Comparison of ENCODE assay signal across 32 cellular contexts in the genomic region with DNA sequence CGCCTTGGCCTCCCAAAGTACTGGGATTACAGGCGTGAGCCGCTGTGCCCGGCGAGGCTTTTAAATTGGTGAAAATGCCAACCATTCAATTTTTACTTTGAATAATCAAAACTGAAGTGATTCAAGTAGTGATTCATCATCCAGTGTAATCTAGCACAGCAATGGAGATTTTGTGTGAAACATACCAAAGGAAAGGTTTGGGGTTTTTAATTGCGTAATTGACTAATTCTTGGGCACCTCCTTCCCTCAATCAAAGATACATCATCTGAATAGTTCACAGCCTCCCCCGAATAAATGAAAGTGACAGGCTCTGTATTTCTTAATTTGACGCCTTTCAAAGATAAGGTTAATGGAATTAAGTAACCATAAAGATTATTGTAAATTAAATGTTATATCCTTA.
"Had no signal": no experiment of that assay in that cellular context is flagged by ENCODE, and none has a peak within 500 bp of the region (broad histone marks: within the 10 kb centered on the region; RNA-seq: fewer than 3 reads in every experiment).

No MANE protein-coding gene starts in this region.

- H3K9me3 Mint-ChIP-seq: activated B cell treated with CpG ODN at 0.5 μM for 24 hours; activated CD4-positive, alpha-beta memory T cell treated with anti-CD3 and anti-CD28 coated beads, Interleukin-2, amount 10 ng/mL, durations not matched to agents 7 days and 5 days; activated CD4-positive, alpha-beta T cell treated with anti-CD3 and anti-CD28 coated beads, Interleukin-2, amount 10 ng/mL, durations not matched to agents 7 days and 5 days; activated naive CD4-positive, alpha-beta T cell treated with anti-CD3 and anti-CD28 coated beads, Interleukin-2, amount 50 U/mL, for 24 hours; activated T-helper 1 cell treated with anti-CD3 and anti-CD28 coated beads, Interleukin-12 subunit alpha, Interleukin-12 subunit beta, Interleukin-2, Interleukin-4 antibody, amounts not matched to agents 30 ng/mL and 10 ng/mL and 1 ng/mL, durations not matched to agents 14 hours and 24 hours and 36 hours; activated T-helper 2 cell treated with anti-CD3 and anti-CD28 coated beads, Interferon-gamma antibody, Interleukin-2, Interleukin-4, amounts not matched to agents 10 μg/mL and 5 μg/mL and 100 μg/mL, durations not matched to agents 14 hours and 24 hours and 36 hours; central memory CD8-positive, alpha-beta T cell; dendritic cell treated with granulocyte-macrophage colony-stimulating factor and Interleukin-4, amounts not matched to agents 40 ng/mL and 50 ng/mL, for 4 days; endodermal cell; T-helper 2 cell treated with Interferon-gamma antibody and Interleukin-4, amounts not matched to agents 5 μg/mL and 100 μg/mL, for 36 hours had no signal

- H3K27me3 Mint-ChIP-seq: activated B cell treated with CpG ODN at 0.5 μM for 24 hours; activated CD4-positive, alpha-beta memory T cell treated with anti-CD3 and anti-CD28 coated beads, Interleukin-2, amount 10 ng/mL, durations not matched to agents 7 days and 5 days; activated CD4-positive, alpha-beta T cell treated with anti-CD3 and anti-CD28 coated beads, Interleukin-2, amount 10 ng/mL, durations not matched to agents 7 days and 5 days; activated naive CD4-positive, alpha-beta T cell treated with anti-CD3 and anti-CD28 coated beads, Interleukin-2, amount 50 U/mL, for 24 hours; activated naive CD8-positive, alpha-beta T cell treated with anti-CD3 and anti-CD28 coated beads for 36 hours; activated naive CD8-positive, alpha-beta T cell treated with anti-CD3 and anti-CD28 coated beads, Interleukin-2, amount 50 U/mL, for 24 hours; central memory CD8-positive, alpha-beta T cell; dendritic cell treated with granulocyte-macrophage colony-stimulating factor and Interleukin-4, amounts not matched to agents 40 ng/mL and 50 ng/mL, for 4 days; T-helper 17 cell had no signal

- H3K27ac ChIP-seq: adrenal gland, ascending aorta, brain microvascular endothelial cell, coronary artery, dorsolateral prefrontal cortex, WERI-Rb-1 had no signal

- H3K9me3 ChIP-seq: adrenal gland, ascending aorta had no signal

- H3K27ac Mint-ChIP-seq: activated B cell treated with CpG ODN at 0.5 μM for 24 hours; activated CD4-positive, alpha-beta memory T cell treated with anti-CD3 and anti-CD28 coated beads, Interleukin-2, amount 10 ng/mL, durations not matched to agents 7 days and 5 days; activated CD4-positive, alpha-beta T cell treated with anti-CD3 and anti-CD28 coated beads, Interleukin-2, amount 10 ng/mL, durations not matched to agents 7 days and 5 days; activated naive CD4-positive, alpha-beta T cell treated with anti-CD3 and anti-CD28 coated beads for 36 hours; activated naive CD4-positive, alpha-beta T cell treated with anti-CD3 and anti-CD28 coated beads, Interleukin-2, amount 50 U/mL, for 24 hours; activated naive CD8-positive, alpha-beta T cell treated with anti-CD3 and anti-CD28 coated beads for 36 hours; activated naive CD8-positive, alpha-beta T cell treated with anti-CD3 and anti-CD28 coated beads, Interleukin-2, amount 50 U/mL, for 24 hours; activated T-helper 1 cell treated with anti-CD3 and anti-CD28 coated beads, Interleukin-12 subunit alpha, Interleukin-12 subunit beta, Interleukin-2, Interleukin-4 antibody, amounts not matched to agents 30 ng/mL and 10 ng/mL and 1 ng/mL, durations not matched to agents 14 hours and 24 hours and 36 hours; activated T-helper 2 cell treated with anti-CD3 and anti-CD28 coated beads, Interferon-gamma antibody, Interleukin-2, Interleukin-4, amounts not matched to agents 10 μg/mL and 5 μg/mL and 100 μg/mL, durations not matched to agents 14 hours and 24 hours and 36 hours; dendritic cell treated with granulocyte-macrophage colony-stimulating factor and Interleukin-4, amounts not matched to agents 40 ng/mL and 50 ng/mL, for 4 days; endodermal cell; T-helper 17 cell; T-helper 2 cell treated with Interferon-gamma antibody and Interleukin-4, amounts not matched to agents 5 μg/mL and 100 μg/mL, for 36 hours had no signal

- H3K4me1 ChIP-seq: adrenal gland had no signal

- DNase-seq: activated B cell treated with CpG ODN at 0.5 μM for 24 hours; activated CD4-positive, alpha-beta memory T cell treated with anti-CD3 and anti-CD28 coated beads, Interleukin-2, amount 10 ng/mL, durations not matched to agents 7 days and 5 days; activated CD4-positive, alpha-beta T cell treated with anti-CD3 and anti-CD28 coated beads for 4 hours; activated CD4-positive, alpha-beta T cell treated with anti-CD3 and anti-CD28 coated beads, Interleukin-2, amount 10 ng/mL, durations not matched to agents 7 days and 5 days; activated CD4-positive, alpha-beta T cell treated with anti-CD3 and anti-CD28 coated beads, Interleukin-2, amount 50 U/mL, for 4 hours; activated effector memory CD4-positive, alpha-beta T cell treated with anti-CD3 and anti-CD28 coated beads, Interleukin-2, amount 50 U/mL, for 16 hours; activated naive CD4-positive, alpha-beta T cell treated with anti-CD3 and anti-CD28 coated beads for 36 hours; activated naive CD8-positive, alpha-beta T cell treated with anti-CD3 and anti-CD28 coated beads for 36 hours; activated naive CD8-positive, alpha-beta T cell treated with anti-CD3 and anti-CD28 coated beads, Interleukin-2, amount 50 U/mL, for 24 hours; activated T-cell treated with anti-CD3 and anti-CD28 coated beads, Interleukin-2, amount 50 U/mL, for 1 hour; activated T-cell treated with anti-CD3 and anti-CD28 coated beads, Interleukin-2, amount 50 U/mL, for 48 hours; adrenal gland; brain microvascular endothelial cell; dorsolateral prefrontal cortex; effector memory CD4-positive, alpha-beta T cell; endodermal cell; foreskin fibroblast; head of caudate nucleus; T-helper 1 cell; T-helper 17 cell; T1000; WERI-Rb-1 had no signal

- H3K36me3 Mint-ChIP-seq: activated naive CD4-positive, alpha-beta T cell treated with anti-CD3 and anti-CD28 coated beads, Interleukin-2, amount 50 U/mL, for 24 hours; activated naive CD8-positive, alpha-beta T cell treated with anti-CD3 and anti-CD28 coated beads for 36 hours had no signal

- H3K4me3 ChIP-seq: adrenal gland, ascending aorta, coronary artery, dorsolateral prefrontal cortex had no signal

- H3K27me3 ChIP-seq: adrenal gland, ascending aorta, brain microvascular endothelial cell had no signal

- H3K4me3 Mint-ChIP-seq: activated B cell treated with CpG ODN at 0.5 μM for 24 hours; activated CD4-positive, alpha-beta memory T cell treated with anti-CD3 and anti-CD28 coated beads, Interleukin-2, amount 10 ng/mL, durations not matched to agents 7 days and 5 days; activated CD4-positive, alpha-beta T cell treated with anti-CD3 and anti-CD28 coated beads, Interleukin-2, amount 10 ng/mL, durations not matched to agents 7 days and 5 days; activated naive CD4-positive, alpha-beta T cell treated with anti-CD3 and anti-CD28 coated beads for 36 hours; activated naive CD4-positive, alpha-beta T cell treated with anti-CD3 and anti-CD28 coated beads, Interleukin-2, amount 50 U/mL, for 24 hours; activated naive CD8-positive, alpha-beta T cell treated with anti-CD3 and anti-CD28 coated beads for 36 hours; activated naive CD8-positive, alpha-beta T cell treated with anti-CD3 and anti-CD28 coated beads, Interleukin-2, amount 50 U/mL, for 24 hours; activated T-helper 1 cell treated with anti-CD3 and anti-CD28 coated beads, Interleukin-12 subunit alpha, Interleukin-12 subunit beta, Interleukin-2, Interleukin-4 antibody, amounts not matched to agents 30 ng/mL and 10 ng/mL and 1 ng/mL, durations not matched to agents 14 hours and 24 hours and 36 hours; central memory CD8-positive, alpha-beta T cell; dendritic cell treated with granulocyte-macrophage colony-stimulating factor and Interleukin-4, amounts not matched to agents 40 ng/mL and 50 ng/mL, for 4 days; endodermal cell; T-helper 17 cell; T-helper 2 cell treated with Interferon-gamma antibody and Interleukin-4, amounts not matched to agents 5 μg/mL and 100 μg/mL, for 36 hours had no signal

- ATAC-seq: activated CD4-positive, CD25-positive, alpha-beta regulatory T cell treated with anti-CD3 and anti-CD28 coated beads, Interleukin-2, amount 50 U/mL, for 24 hours; activated naive CD8-positive, alpha-beta T cell treated with anti-CD3 and anti-CD28 coated beads, Interleukin-2, amount 50 U/mL, for 24 hours; esophagus mucosa; T-helper 17 cell had no signal

- H3K36me3 ChIP-seq: adrenal gland, ascending aorta, brain microvascular endothelial cell, WERI-Rb-1 had no signal

- H3K4me1 Mint-ChIP-seq: activated B cell treated with CpG ODN at 0.5 μM for 24 hours; activated CD4-positive, alpha-beta memory T cell treated with anti-CD3 and anti-CD28 coated beads, Interleukin-2, amount 10 ng/mL, durations not matched to agents 7 days and 5 days; activated CD4-positive, alpha-beta T cell treated with anti-CD3 and anti-CD28 coated beads, Interleukin-2, amount 10 ng/mL, durations not matched to agents 7 days and 5 days; activated naive CD4-positive, alpha-beta T cell treated with anti-CD3 and anti-CD28 coated beads, Interleukin-2, amount 50 U/mL, for 24 hours; activated naive CD8-positive, alpha-beta T cell treated with anti-CD3 and anti-CD28 coated beads for 36 hours; activated naive CD8-positive, alpha-beta T cell treated with anti-CD3 and anti-CD28 coated beads, Interleukin-2, amount 50 U/mL, for 24 hours; central memory CD8-positive, alpha-beta T cell; T-helper 17 cell had no signal
